19 cellular contexts compared by ENCODE assay signal in genomic region chr16:70734522-70734921, GRCh38. TPM values are rescaled to one million over a fixed set of nuclear protein-coding genes. Genes with fewer than 3 reads are reported as not detected.
DNase-seq lines count a peak whose midpoint lies in the region; ATAC-seq and TF ChIP-seq lines count a peak whose summit lies in the region.
"Had no signal": no experiment of that assay in that cellular context is flagged by ENCODE, and none has a peak within 500 bp of the region (broad histone marks: within the 10 kb centered on the region; RNA-seq: fewer than 3 reads in every experiment).

No MANE protein-coding gene starts in this region.

- peaks cover 9% of the 10 kb centered on the region for H3K79me2 ChIP-seq in osteoblast (ENCODE audit: insufficient read depth, low read length)
- H3K79me2 ChIP-seq: hepatocyte had no signal

- H3K4me3 ChIP-seq in left ventricle myocardium inferior (no peak overlapping the region), osteoblast (ENCODE audit: insufficient read depth, low read length) (no peak overlapping the region), upper lobe of right lung (no peak overlapping the region), dorsolateral prefrontal cortex (no peak overlapping the region)
- H3K4me3 ChIP-seq: hepatocyte, right atrium auricular region had no signal

- H4K20me1 ChIP-seq in osteoblast (ENCODE audit: insufficient read depth, low read length), result no peaks in the 10 kb centered on the region

- TF ChIP-seq CTCF in left ventricle myocardium inferior (IDR thresholded peaks at IDR 0.05; ENCODE audit: borderline replicate concordance), result no peak
- TF ChIP-seq CTCF in endothelial cell (IDR thresholded peaks at IDR 0.05; ENCODE audit: unreplicated experiment), result no peak
- no peak for TF ChIP-seq CTCF in osteoblast (IDR thresholded peaks at IDR 0.05; ENCODE audit: extremely low read depth, low read depth, low read length)
- TF ChIP-seq CTCF in upper lobe of right lung (IDR thresholded peaks at IDR 0.05), result no peak
- no peak for TF ChIP-seq CTCF in dorsolateral prefrontal cortex (IDR thresholded peaks at IDR 0.05 in 54 of 56, conservative IDR thresholded peaks at IDR 0.05 in 2 of 56; ENCODE audit: low read depth in 1 of 56, partially characterized antibody in 56 of 56)

- ATAC-seq in left ventricle myocardium superior, result no peak
- no peak for ATAC-seq in upper lobe of right lung
- ATAC-seq: effector memory CD8-positive, alpha-beta T cell had no signal

- no peak overlapping the region for H2AFZ ChIP-seq in osteoblast (ENCODE audit: low read length)
- H2AFZ ChIP-seq: hepatocyte had no signal

- H3K27me3 ChIP-seq in left ventricle myocardium inferior (ENCODE audit: low read depth), result no peaks in the 10 kb centered on the region
- H3K27me3 ChIP-seq in osteoblast (ENCODE audit: insufficient read depth, low read length), result no peaks in the 10 kb centered on the region
- no peaks in the 10 kb centered on the region for H3K27me3 ChIP-seq in upper lobe of right lung
- no peaks in the 10 kb centered on the region for H3K27me3 ChIP-seq in dorsolateral prefrontal cortex
- H3K27me3 ChIP-seq: hepatocyte, right atrium auricular region had no signal

- intact Hi-C loops in left ventricle myocardium inferior (cut with micrococcal nuclease), result no loop called here
- intact Hi-C loops in left ventricle myocardium superior (cut with micrococcal nuclease), result loop anchor here (10.0 kb wide), 1 partner anchor 50 kb away; the partner anchor contains the start of gene MTSS2
- intact Hi-C loops in upper lobe of right lung (cut with DNase I), result no loop called here
- intact Hi-C loops in dorsolateral prefrontal cortex (cut with DNase I), result no loop called here

- no peaks in the 10 kb centered on the region for H3K9me3 Mint-ChIP-seq in endothelial cell (ENCODE audit: unreplicated experiment)
- H3K9me3 Mint-ChIP-seq: activated CD4-positive, alpha-beta memory T cell treated with anti-CD3 and anti-CD28 coated beads for 36 hours; CD8-positive, alpha-beta memory T cell; effector memory CD8-positive, alpha-beta T cell; stimulated activated naive CD8-positive, alpha-beta T cell treated with anti-CD3 and anti-CD28 coated beads, Interleukin-15, Interleukin-2, amounts not matched to agents 100 ng/mL and 50 ng/mL, for 24 hours had no signal

- peaks cover 18% of the 10 kb centered on the region for H3K27me3 Mint-ChIP-seq in endothelial cell (ENCODE audit: unreplicated experiment)
- H3K27me3 Mint-ChIP-seq: activated CD4-positive, alpha-beta memory T cell treated with anti-CD3 and anti-CD28 coated beads for 36 hours; CD8-positive, alpha-beta memory T cell; effector memory CD8-positive, alpha-beta T cell; stimulated activated naive CD8-positive, alpha-beta T cell treated with anti-CD3 and anti-CD28 coated beads, Interleukin-15, Interleukin-2, amounts not matched to agents 100 ng/mL and 50 ng/mL, for 24 hours had no signal

- no peak overlapping the region for H3K4me2 ChIP-seq in osteoblast (ENCODE audit: insufficient read depth, low read length)
- H3K4me2 ChIP-seq: hepatocyte had no signal

- H3K4me1 Mint-ChIP-seq in endothelial cell (ENCODE audit: unreplicated experiment), result peaks cover 25% of the 10 kb centered on the region

- no peak overlapping the region for H3K27ac Mint-ChIP-seq in endothelial cell (ENCODE audit: unreplicated experiment)
- H3K27ac Mint-ChIP-seq: activated CD4-positive, alpha-beta memory T cell treated with anti-CD3 and anti-CD28 coated beads for 36 hours; stimulated activated naive CD8-positive, alpha-beta T cell treated with anti-CD3 and anti-CD28 coated beads, Interleukin-15, Interleukin-2, amounts not matched to agents 100 ng/mL and 50 ng/mL, for 24 hours had no signal

- H3K9me3 ChIP-seq in left ventricle myocardium inferior (replicated peaks), result no peaks in the 10 kb centered on the region
- no peaks in the 10 kb centered on the region for H3K9me3 ChIP-seq in osteoblast (ENCODE audit: low read depth, low read length)
- no peaks in the 10 kb centered on the region for H3K9me3 ChIP-seq in upper lobe of right lung
- H3K9me3 ChIP-seq: right atrium auricular region had no signal

- H3K36me3 ChIP-seq in left ventricle myocardium inferior (no peaks in the 10 kb centered on the region), osteoblast (ENCODE audit: insufficient read depth, low read length) (peaks cover 13% of the 10 kb centered on the region), upper lobe of right lung (peaks cover 20% of the 10 kb centered on the region)

- H3K4me1 ChIP-seq in left ventricle myocardium inferior (peaks cover 77% of the 10 kb centered on the region), osteoblast (ENCODE audit: insufficient read depth, low read length) (peaks cover 31% of the 10 kb centered on the region), upper lobe of right lung (peaks cover 42% of the 10 kb centered on the region)

- no peak for DNase-seq in left ventricle myocardium inferior
- no peak for DNase-seq in left ventricle myocardium superior
- DNase-seq in endothelial cell (ENCODE audit: low spot score), result no peak
- DNase-seq in osteoblast (ENCODE audit: insufficient read length, low spot score, missing footprints), result peak; percentile 56
- DNase-seq in upper lobe of right lung, result no peak
- DNase-seq in KG1 (lab: John Stamatoyannopoulos, UW), result no peak
- no peak for DNase-seq in dorsolateral prefrontal cortex
- DNase-seq in NCI-H774 (lab: John Stamatoyannopoulos, UW), result no peak
- DNase-seq: activated CD4-positive, alpha-beta memory T cell treated with anti-CD3 and anti-CD28 coated beads for 36 hours; amygdala; CD8-positive, alpha-beta memory T cell; cerebellar nuclear complex; DND-41; effector memory CD8-positive, alpha-beta T cell; NCI-H2029 treated with DMSO at 0.1 percent for 48 hours; NCI-H510A treated with DMSO at 0.1 percent for 48 hours had no signal

- peak overlapping the region; percentile 7 for H3K4me3 Mint-ChIP-seq in endothelial cell (ENCODE audit: unreplicated experiment)
- H3K4me3 Mint-ChIP-seq: activated CD4-positive, alpha-beta memory T cell treated with anti-CD3 and anti-CD28 coated beads for 36 hours; effector memory CD8-positive, alpha-beta T cell; stimulated activated naive CD8-positive, alpha-beta T cell treated with anti-CD3 and anti-CD28 coated beads, Interleukin-15, Interleukin-2, amounts not matched to agents 100 ng/mL and 50 ng/mL, for 24 hours had no signal

- H3K27ac ChIP-seq in left ventricle myocardium inferior (replicated peaks) (peak overlapping the region; percentile 96), osteoblast (ENCODE audit: low read depth, low read length) (peak overlapping the region; percentile 86), upper lobe of right lung (peak overlapping the region; percentile 84), dorsolateral prefrontal cortex (peak overlapping the region in 11 of 59 donors; percentile 8 to 83 (median 33))
- H3K27ac ChIP-seq: hepatocyte had no signal

- peaks cover 21% of the 10 kb centered on the region for H3K36me3 Mint-ChIP-seq in endothelial cell (ENCODE audit: low read depth, unreplicated experiment)

RNA-seq across cellular contexts. Expression of gene MTSS2, which starts 48.7 kb away (rescaled TPM):
- 83.9 TPM for total RNA-seq in left ventricle myocardium inferior
- 101 TPM for total RNA-seq in left ventricle myocardium superior
- total RNA-seq in endothelial cell (ENCODE audit: unreplicated experiment), result 82.6 TPM
- total RNA-seq in osteoblast, result 54.2 and 56.5 TPM in 2 replicates
- total RNA-seq in upper lobe of right lung, result 81.3 TPM
- total RNA-seq in dorsolateral prefrontal cortex, result 100 to 1,000 TPM; 135 to 968 (median 301) TPM
